Comparison of ENCODE assay signal across 1 cellular context in the genomic region with DNA sequence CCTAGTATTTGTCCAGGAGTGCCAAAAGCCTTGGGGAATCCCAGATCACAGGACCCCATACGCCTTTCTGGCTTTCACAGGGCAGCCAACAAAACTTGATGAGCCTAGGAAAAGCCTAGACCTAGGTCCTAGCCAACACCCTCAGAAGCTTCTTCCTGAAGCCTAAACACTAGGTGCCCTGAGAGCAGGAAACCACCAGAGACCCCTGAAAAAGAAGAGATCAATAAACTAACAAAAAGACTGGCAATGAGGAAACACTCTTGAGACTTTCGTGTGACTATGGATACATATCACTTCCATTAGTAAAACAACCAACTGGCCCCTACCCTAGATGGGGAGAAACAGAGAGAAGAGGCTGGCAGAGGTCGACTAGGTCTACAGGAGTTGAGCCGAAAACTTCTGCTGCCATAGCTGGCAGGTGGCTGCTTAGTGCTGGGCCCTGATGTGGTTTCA.
TF ChIP-seq lines count a peak whose summit lies in the region.

No MANE protein-coding gene starts in this region.

TF ChIP-seq in IMR-90, 13 proteins besides CTCF, POLR2A, EP300 and RAD21 (continued from another document):
- TF ChIP-seq USF2 (IDR thresholded peaks at IDR 0.05; ENCODE audit: low read depth, low read length) (no peak), MAFK (IDR thresholded peaks at IDR 0.05; ENCODE audit: low read depth, low read length) (no peak), BHLHE40 (IDR thresholded peaks at IDR 0.05; ENCODE audit: low read depth, low read length) (no peak), NFE2L2 (IDR thresholded peaks at IDR 0.05; ENCODE audit: low read depth, low read length) (no peak), SMC3 (IDR thresholded peaks at IDR 0.05; ENCODE audit: low read depth, low read length) (no peak), FOS (IDR thresholded peaks at IDR 0.05; ENCODE audit: low read depth, low read length) (no peak), RFX5 (IDR thresholded peaks at IDR 0.05; ENCODE audit: low read depth, low read length) (no peak), CEBPB (IDR thresholded peaks at IDR 0.05; ENCODE audit: low read depth, low read length) (no peak), CHD1 (IDR thresholded peaks at IDR 0.05; ENCODE audit: low read depth, low read length) (no peak)
- TF ChIP-seq, protein P1, sequence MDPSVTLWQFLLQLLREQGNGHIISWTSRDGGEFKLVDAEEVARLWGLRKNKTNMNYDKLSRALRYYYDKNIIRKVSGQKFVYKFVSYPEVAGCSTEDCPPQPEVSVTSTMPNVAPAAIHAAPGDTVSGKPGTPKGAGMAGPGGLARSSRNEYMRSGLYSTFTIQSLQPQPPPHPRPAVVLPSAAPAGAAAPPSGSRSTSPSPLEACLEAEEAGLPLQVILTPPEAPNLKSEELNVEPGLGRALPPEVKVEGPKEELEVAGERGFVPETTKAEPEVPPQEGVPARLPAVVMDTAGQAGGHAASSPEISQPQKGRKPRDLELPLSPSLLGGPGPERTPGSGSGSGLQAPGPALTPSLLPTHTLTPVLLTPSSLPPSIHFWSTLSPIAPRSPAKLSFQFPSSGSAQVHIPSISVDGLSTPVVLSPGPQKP (IDR thresholded peaks at IDR 0.05; ENCODE audit: borderline replicate concordance, low read depth, low read length): no peak
